ENCODE assay signal across 26 cellular contexts in the genomic region with DNA sequence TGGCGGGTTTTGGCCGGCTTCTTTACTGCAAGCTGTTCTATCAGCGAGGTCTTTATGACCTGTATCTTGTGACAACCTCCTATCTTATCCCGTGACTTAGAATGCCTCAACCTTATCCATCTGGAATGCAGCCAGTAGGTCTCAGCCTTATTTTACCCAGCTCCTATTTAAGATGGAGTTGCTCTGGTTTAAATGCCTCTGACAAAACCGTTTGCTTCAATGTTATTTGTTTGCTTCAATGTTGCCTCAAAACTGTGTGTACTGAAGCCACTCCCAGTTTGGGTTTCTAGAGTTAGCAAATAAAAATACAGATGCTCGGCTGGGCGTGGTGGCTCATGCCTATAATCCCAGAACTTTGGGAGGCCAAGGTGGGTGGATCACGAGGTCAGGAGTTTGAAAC.
"Had no signal": no experiment of that assay in that cellular context is flagged by ENCODE, and none has a peak within 500 bp of the region (broad histone marks: within the 10 kb centered on the region; RNA-seq: fewer than 3 reads in every experiment).

No MANE protein-coding gene starts in this region.

- H3K9me3 ChIP-seq: colonic mucosa, esophagus squamous epithelium, gastroesophageal sphincter, heart right ventricle, left lung, lower lobe of right lung had no signal

- H3K27me3 ChIP-seq: colonic mucosa, esophagus squamous epithelium, foreskin keratinocyte, gastroesophageal sphincter, heart right ventricle, left lung had no signal

- H3K36me3 ChIP-seq: colonic mucosa, esophagus squamous epithelium, gastroesophageal sphincter, heart right ventricle, left lung, lower lobe of right lung had no signal

- FAIRE-seq: endometrium, frontal cortex, islet of Langerhans, keratinocyte had no signal

- DNase-seq: colonic mucosa; cortex of kidney; effector CD8-positive, alpha-beta T cell; effector memory CD8-positive, alpha-beta T cell; endodermal cell; erythroblast; esophagus squamous epithelium; foreskin keratinocyte; glutamatergic neuron; head of caudate nucleus; heart right ventricle; hippocampal formation; left cardiac atrium; left lung; left ventricle myocardium superior; lower lobe of right lung; mesenchymal stem cell; midbrain; naive thymus-derived CD4-positive, alpha-beta T cell had no signal

- ATAC-seq: effector memory CD8-positive, alpha-beta T cell; esophagus mucosa; foreskin keratinocyte; gastroesophageal sphincter; heart right ventricle; left cardiac atrium; left lung; left ventricle myocardium superior; lower lobe of right lung; naive thymus-derived CD4-positive, alpha-beta T cell had no signal

- H3K4me1 ChIP-seq: colonic mucosa, esophagus squamous epithelium, foreskin keratinocyte, gastroesophageal sphincter, left lung, lower lobe of right lung had no signal

- H3K4me3 ChIP-seq: colonic mucosa, esophagus squamous epithelium, gastroesophageal sphincter, heart right ventricle, left lung, lower lobe of right lung had no signal

- H3K27ac ChIP-seq: colonic mucosa, epithelial cell of prostate, esophagus squamous epithelium, foreskin keratinocyte, gastroesophageal sphincter, heart right ventricle, left lung, lower lobe of right lung had no signal
